ENCODE assay signal across 1 cellular context in genomic region chr1:64748222-64748621, GRCh38.
TF ChIP-seq lines count a peak whose summit lies in the region.

No MANE protein-coding gene starts in this region.

TF ChIP-seq in HepG2, 621 proteins besides CTCF, POLR2A, EP300 and RAD21:
- TF ChIP-seq BATF2 (CRISPR knock-in tag; IDR thresholded peaks at IDR 0.05) (no peak), ZFP36 (IDR thresholded peaks at IDR 0.05; ENCODE audit: borderline replicate concordance, low read depth, low read length, partially characterized antibody) (no peak), TCF7L2 (IDR thresholded peaks at IDR 0.05; ENCODE audit: low read depth, low read length) (no peak), MIER3 (CRISPR knock-in tag; IDR thresholded peaks at IDR 0.05; ENCODE audit: borderline replicate concordance) (no peak), ZBTB2 (CRISPR knock-in tag; IDR thresholded peaks at IDR 0.05; ENCODE audit: low read depth) (no peak)
